In genomic region chr12:52521175-52521574, GRCh38 we compare ENCODE assay signal across 16 cellular contexts. TPM values are rescaled to one million over a fixed set of nuclear protein-coding genes. Genes with fewer than 3 reads are reported as not detected.
A peak's percentile ranks its signal among the peaks of the same experiment; 100 is the strongest.
DNase-seq lines count a peak whose midpoint lies in the region; ATAC-seq, FAIRE-seq and TF ChIP-seq lines count a peak whose summit lies in the region.
"Had no signal": no experiment of that assay in that cellular context is flagged by ENCODE, and none has a peak within 500 bp of the region (broad histone marks: within the 10 kb centered on the region; RNA-seq: fewer than 3 reads in every experiment).

No MANE protein-coding gene starts in this region.

- CTCF ChIA-PET in A549 (lab: Yijun Ruan, JAX): interaction anchor here (0.8 to 3.6 kb wide), 5 partner anchors 61 to 345 kb away, joined by 3 to 14 read pairs (median 5); no protein-coding TSS in a partner anchor
- CTCF ChIA-PET in OCI-LY7 (lab: Charles Lee; ENCODE audit: unreplicated experiment): no interaction called here

- H3K4me3 ChIP-seq in A549 (no peak overlapping the region), colonic mucosa (no peak overlapping the region), OCI-LY7 (ENCODE audit: low read depth, low read length, poor library complexity, severe bottlenecking) (no peak overlapping the region)
- H3K4me3 ChIP-seq: dorsolateral prefrontal cortex had no signal

- TF ChIP-seq CTCF in A549 (IDR thresholded peaks at IDR 0.05) (no peak), colonic mucosa (IDR thresholded peaks at IDR 0.05) (no peak), natural killer cell (IDR thresholded peaks at IDR 0.05) (no peak), OCI-LY7 (conservative IDR thresholded peaks at IDR 0.05; ENCODE audit: low read length) (no peak)

- 58% methylated on average over 10 of the region's 10 CpGs for WGBS in A549 (ENCODE audit: missing lambda C conversion rate)

- no peaks in the 10 kb centered on the region for H3K9me3 Mint-ChIP-seq in natural killer cell

- H3K27ac ChIP-seq in A549 (peak overlapping the region; percentile 2 to 61; a peak in 4 of 6 replicates), colonic mucosa (no peak overlapping the region), OCI-LY7 (ENCODE audit: low read depth, low read length, poor library complexity, severe bottlenecking) (no peak overlapping the region)

- H3K36me3 ChIP-seq in colonic mucosa (no peaks in the 10 kb centered on the region), OCI-LY7 (ENCODE audit: insufficient read depth, low read length) (no peaks in the 10 kb centered on the region)

- no peaks in the 10 kb centered on the region for H3K27me3 ChIP-seq in colonic mucosa
- H3K27me3 ChIP-seq: dorsolateral prefrontal cortex had no signal

- no peak overlapping the region for H3K9ac ChIP-seq in colonic mucosa (ENCODE audit: low read depth in 2 of 2, low read length in 2 of 2)

- no peak for FAIRE-seq in A549 (lab: Jason Lieb, UNC)

- BruUV-seq in OCI-LY7 (replicated peaks; lab: Mats Ljungman, UMichigan): no TSS peak

- intact Hi-C loops in colonic mucosa (cut with DNase I) (no loop called here), natural killer cell (cut with micrococcal nuclease) (no loop called here), OCI-LY7 (cut with micrococcal nuclease; ENCODE audit: unreplicated experiment) (no loop called here)

- H3K4me1 Mint-ChIP-seq in natural killer cell: peaks cover 11 to 15% of the 10 kb centered on the region in 2 donors

- H3K9me3 ChIP-seq in A549 (no peaks in the 10 kb centered on the region), colonic mucosa (no peaks in the 10 kb centered on the region), OCI-LY7 (ENCODE audit: low read length) (no peaks in the 10 kb centered on the region)

- no peak for DNase-seq in A549 (ENCODE audit: low read depth in 1 of 2, low spot score in 1 of 2)
- DNase-seq in LoVo (ENCODE audit: low spot score): peak; percentile 59
- DNase-seq in colonic mucosa: peak; percentile 9
- DNase-seq in natural killer cell: peak; percentile 4
- DNase-seq in Ammon's horn (ENCODE audit: low spot score): no peak
- no peak for DNase-seq in OCI-LY7 (ENCODE audit: low spot score)
- DNase-seq: DMS79 treated with DMSO at 0.1 percent for 48 hours, dorsolateral prefrontal cortex, NCI-H1436 treated with DMSO at 0.1 percent for 48 hours, NCI-H774 had no signal

- H3K4me3 Mint-ChIP-seq in natural killer cell: no peak overlapping the region

- H3K27me3 Mint-ChIP-seq in natural killer cell (ENCODE audit: low read depth in 2 of 2): peaks cover 3 to 9% of the 10 kb centered on the region in 2 donors

- H3K9me2 ChIP-seq in OCI-LY7 (ENCODE audit: insufficient read depth, low read length): no peaks in the 10 kb centered on the region

- POLR2A ChIA-PET in A549 (lab: Yijun Ruan, JAX) (no interaction called here), OCI-LY7 (lab: Charles Lee) (interaction anchor here (1.4 kb wide), 1 partner anchor 11 kb away, joined by 3 read pairs; no protein-coding TSS in a partner anchor)

- TF ChIP-seq POLR2A in A549 (IDR thresholded peaks at IDR 0.05; ENCODE audit: low read length) (no peak), GM18505 (IDR thresholded peaks at IDR 0.05; ENCODE audit: borderline replicate concordance, extremely low read depth, insufficient read depth, insufficient read length) (no peak)

- no peak for TF ChIP-seq EP300 in A549 (IDR thresholded peaks at IDR 0.05)

- no peaks in the 10 kb centered on the region for H4K20me1 ChIP-seq in OCI-LY7 (ENCODE audit: insufficient read depth, low read length)

- no peak overlapping the region for H3K27ac Mint-ChIP-seq in natural killer cell

- peak overlapping the region; percentile 41; the same call in 2 of the 3 replicates for H3K4me2 ChIP-seq in A549
- H3K4me2 ChIP-seq in OCI-LY7 (ENCODE audit: low read length): no peak overlapping the region

- no peak overlapping the region for H2AFZ ChIP-seq in OCI-LY7 (ENCODE audit: low read length)

- H3K4me1 ChIP-seq in A549: peaks cover 22% of the 10 kb centered on the region
- no peaks in the 10 kb centered on the region for H3K4me1 ChIP-seq in colonic mucosa
- no peaks in the 10 kb centered on the region for H3K4me1 ChIP-seq in OCI-LY7 (ENCODE audit: insufficient read depth, low read length, poor library complexity, severe bottlenecking)

- TF ChIP-seq RAD21 in A549 (conservative IDR thresholded peaks at IDR 0.05 in 1 of 2, IDR thresholded peaks at IDR 0.05 in 1 of 2): no peak

- H3K36me3 Mint-ChIP-seq in natural killer cell: no peaks in the 10 kb centered on the region

- no peaks in the 10 kb centered on the region for H3K79me2 ChIP-seq in OCI-LY7 (ENCODE audit: insufficient read depth, low read depth, low read length)

- peak in 1 of 2 experiments; percentile 11; a peak in 3 of 6 replicates for ATAC-seq in A549
- no peak for ATAC-seq in natural killer cell
- no peak for ATAC-seq in GM18505 (IDR thresholded peaks at IDR 0.05; ENCODE audit: unreplicated experiment)
- ATAC-seq in GM18873 (IDR thresholded peaks at IDR 0.05; ENCODE audit: low FRiP score, unreplicated experiment): no peak

TF ChIP-seq in A549, 52 proteins besides CTCF, POLR2A, EP300 and RAD21:
- no peak for TF ChIP-seq FOSL2 (IDR thresholded peaks at IDR 0.05)
- peak; percentile 66 for TF ChIP-seq FOSL2 (CRISPR knock-in tag; IDR thresholded peaks at IDR 0.05)
- no peak for TF ChIP-seq HEYL (CRISPR knock-in tag; IDR thresholded peaks at IDR 0.05)
- no peak for TF ChIP-seq USF2 (IDR thresholded peaks at IDR 0.05)

RNA-seq across cellular contexts. Expression of gene KRT5, which starts 1.0 kb away (rescaled TPM):
- polyA plus RNA-seq in A549 (2011; rRNA removed): 0.06 TPM in 1 of 2 replicates, not detected in the other
- 0.05 and 0.09 TPM in 2 replicates for polyA plus RNA-seq in A549 (2012; cell fraction: cytosol; rRNA removed)
- 0.02 and 0.06 TPM in 2 replicates for polyA plus RNA-seq in A549 (2012; cell fraction: nucleus; rRNA removed)
- polyA plus RNA-seq in A549 (2017; fragmentation: RNase III; extraction: RNeasy Plus Mini Kit Qiagen cat#74134 plus additional on column Dnase treatment): 0.08 to 0.25 TPM in 2 of 3 replicates, not detected in the other
- polyA minus RNA-seq in A549 (2011; rRNA and poly(A)+ RNA removed): 1.0 TPM in 1 of 2 replicates, not detected in the other
- total RNA-seq in colonic mucosa: not detected
- under 1 TPM in 2 of 3 donors, not detected in 1; 0.40 to 0.70 TPM for total RNA-seq in natural killer cell
- not detected in 2 replicates for total RNA-seq in OCI-LY7 (2014; rRNA removed; shearing (Covaris generic))
- total RNA-seq in OCI-LY7 (2022): 0.74 and 0.91 TPM in 2 replicates
- total RNA-seq: kidney epithelial cell, SK-MEL-5 had no signal
- polyA plus RNA-seq: neural cell had no signal

RNA-seq across cellular contexts. Expression of gene KRT6A, which starts 28.1 kb away (rescaled TPM):
- polyA plus RNA-seq in A549 (2011; rRNA removed): 0.04 and 0.09 TPM in 2 replicates
- 0.06 and 0.15 TPM in 2 replicates for polyA plus RNA-seq in A549 (2012; cell fraction: cytosol; rRNA removed)
- 0.13 and 0.34 TPM in 2 replicates for polyA plus RNA-seq in A549 (2012; cell fraction: nucleus; rRNA removed)
- polyA plus RNA-seq in A549 (2017; fragmentation: RNase III; extraction: RNeasy Plus Mini Kit Qiagen cat#74134 plus additional on column Dnase treatment): 0.07 to 0.14 TPM (median 0.11 TPM) in 3 replicates
- polyA minus RNA-seq in A549 (2011; rRNA and poly(A)+ RNA removed): 0.29 and 1.5 TPM in 2 replicates
- total RNA-seq in colonic mucosa: not detected
- not detected for total RNA-seq in natural killer cell
- total RNA-seq in OCI-LY7 (2014; rRNA removed; shearing (Covaris generic)): not detected in 2 replicates
- total RNA-seq in OCI-LY7 (2022): 0.74 and 1.2 TPM in 2 replicates
- total RNA-seq: SK-MEL-5, urinary bladder had no signal
- polyA plus RNA-seq: neural cell had no signal

RNA-seq across cellular contexts. Expression of gene KRT71, which starts 31.8 kb away (rescaled TPM):
- polyA plus RNA-seq in A549 (2011; rRNA removed) (not detected in 2 replicates), A549 (2017; fragmentation: RNase III; extraction: RNeasy Plus Mini Kit Qiagen cat#74134 plus additional on column Dnase treatment) (not detected in 3 replicates)
- not detected in 2 replicates for polyA plus RNA-seq in A549 (2012; cell fraction: cytosol; rRNA removed)
- polyA plus RNA-seq in A549 (2012; cell fraction: nucleus; rRNA removed): not detected in 2 replicates
- not detected in 2 replicates for polyA minus RNA-seq in A549 (2011; rRNA and poly(A)+ RNA removed)
- total RNA-seq in colonic mucosa (not detected), natural killer cell (not detected), OCI-LY7 (2022) (not detected in 2 replicates)
- not detected in 2 replicates for total RNA-seq in OCI-LY7 (2014; rRNA removed; shearing (Covaris generic))
- total RNA-seq: kidney epithelial cell, SK-MEL-5, urinary bladder had no signal
- polyA plus RNA-seq: neural cell, urinary bladder had no signal

RNA-seq across cellular contexts. Expression of gene KRT6C, which starts 47.6 kb away (rescaled TPM):
- polyA plus RNA-seq in A549 (2011; rRNA removed) (not detected in 2 replicates), A549 (2017; fragmentation: RNase III; extraction: RNeasy Plus Mini Kit Qiagen cat#74134 plus additional on column Dnase treatment) (not detected in 3 replicates)
- not detected in 2 replicates for polyA plus RNA-seq in A549 (2012; cell fraction: cytosol; rRNA removed)
- not detected in 2 replicates for polyA plus RNA-seq in A549 (2012; cell fraction: nucleus; rRNA removed)
- polyA minus RNA-seq in A549 (2011; rRNA and poly(A)+ RNA removed): not detected in 2 replicates
- total RNA-seq in colonic mucosa (not detected), natural killer cell (not detected), OCI-LY7 (2022) (not detected in 2 replicates)
- total RNA-seq in OCI-LY7 (2014; rRNA removed; shearing (Covaris generic)): not detected in 2 replicates
- total RNA-seq: dorsolateral prefrontal cortex, kidney epithelial cell, SK-MEL-5, urinary bladder had no signal
- polyA plus RNA-seq: neural cell, urinary bladder had no signal

RNA-seq across cellular contexts. Expression of gene KRT74, which starts 52.5 kb away (rescaled TPM):
- polyA plus RNA-seq in A549 (2011; rRNA removed) (not detected in 2 replicates), A549 (2017; fragmentation: RNase III; extraction: RNeasy Plus Mini Kit Qiagen cat#74134 plus additional on column Dnase treatment) (not detected in 3 replicates)
- polyA plus RNA-seq in A549 (2012; cell fraction: cytosol; rRNA removed): 0.01 TPM in 1 of 2 replicates, not detected in the other
- polyA plus RNA-seq in A549 (2012; cell fraction: nucleus; rRNA removed): not detected in 2 replicates
- polyA minus RNA-seq in A549 (2011; rRNA and poly(A)+ RNA removed): not detected in 2 replicates
- total RNA-seq in colonic mucosa (not detected), natural killer cell (1 to 10 TPM in 1 of 3 donors, under 1 TPM in 2; 0.38 to 1.2 (median 0.38) TPM), OCI-LY7 (2022) (not detected in 2 replicates)
- not detected in 2 replicates for total RNA-seq in OCI-LY7 (2014; rRNA removed; shearing (Covaris generic))
- total RNA-seq: dorsolateral prefrontal cortex, kidney epithelial cell, SK-MEL-5, urinary bladder had no signal
- polyA plus RNA-seq: neural cell, urinary bladder had no signal

Comparison
In these comparisons a context has a peak if more than half of its experiments do, and no peak if none do; other contexts are left out.
1. DNase-seq: peak in LoVo (single experiment), colonic mucosa (single experiment) and natural killer cell (single experiment); none in A549 (0 of 2), Ammon's horn (single experiment) and OCI-LY7 (single experiment).
2. H3K27ac ChIP-seq: peak in A549 (2 of 2); none in colonic mucosa (single experiment) and OCI-LY7 (single experiment).